In genomic region chr3:160722331-160722730, GRCh38 we compare ENCODE assay signal across 7 cellular contexts. TPM values are rescaled to one million over a fixed set of nuclear protein-coding genes. Genes with fewer than 3 reads are reported as not detected.
"Had no signal": no experiment of that assay in that cellular context is flagged by ENCODE, and none has a peak within 500 bp of the region (broad histone marks: within the 10 kb centered on the region; RNA-seq: fewer than 3 reads in every experiment).

No MANE protein-coding gene starts in this region.

- H3K27ac ChIP-seq: HL-60, KMS-11 had no signal

- H3K4me3 ChIP-seq: K562 had no signal

- FAIRE-seq: HTR-8/SVneo, K562 had no signal

- DNase-seq: IMR-90, KBM-7, KG1 had no signal

- H3K4me2 ChIP-seq: KMS-11 had no signal

- ATAC-seq: K562 had no signal

- H3K9ac ChIP-seq: KMS-11 had no signal

RNA-seq across cellular contexts. Expression of gene ARL14, which starts 45.4 kb away (rescaled TPM):
- total RNA-seq: K562 had no signal
- polyA plus RNA-seq: K562 had no signal
